1 cellular context compared by ENCODE assay signal in the genomic region with DNA sequence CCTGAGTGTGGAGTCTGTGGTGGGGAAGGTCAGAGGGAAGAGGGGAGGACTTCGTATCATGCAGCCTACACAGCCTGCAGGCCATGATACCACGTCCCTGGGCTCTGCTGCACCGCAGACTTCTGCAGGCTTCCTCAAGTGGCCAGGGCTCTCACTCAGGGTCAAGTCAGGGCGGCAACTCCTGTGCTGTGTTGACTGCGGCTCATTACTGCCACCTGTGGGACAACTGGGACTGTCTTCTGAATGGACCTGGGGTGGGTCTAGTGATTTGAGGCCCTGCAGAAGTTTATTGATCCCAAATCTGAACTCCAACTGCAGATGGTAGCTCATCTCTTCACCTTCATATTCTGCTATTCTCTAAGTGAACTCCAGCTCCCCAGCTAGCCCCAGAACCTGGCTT.
TF ChIP-seq lines count a peak whose summit lies in the region.

No MANE protein-coding gene starts in this region.

TF ChIP-seq in IMR-90, 13 proteins besides CTCF, POLR2A, EP300 and RAD21 (continued from another document):
- TF ChIP-seq, protein P1, sequence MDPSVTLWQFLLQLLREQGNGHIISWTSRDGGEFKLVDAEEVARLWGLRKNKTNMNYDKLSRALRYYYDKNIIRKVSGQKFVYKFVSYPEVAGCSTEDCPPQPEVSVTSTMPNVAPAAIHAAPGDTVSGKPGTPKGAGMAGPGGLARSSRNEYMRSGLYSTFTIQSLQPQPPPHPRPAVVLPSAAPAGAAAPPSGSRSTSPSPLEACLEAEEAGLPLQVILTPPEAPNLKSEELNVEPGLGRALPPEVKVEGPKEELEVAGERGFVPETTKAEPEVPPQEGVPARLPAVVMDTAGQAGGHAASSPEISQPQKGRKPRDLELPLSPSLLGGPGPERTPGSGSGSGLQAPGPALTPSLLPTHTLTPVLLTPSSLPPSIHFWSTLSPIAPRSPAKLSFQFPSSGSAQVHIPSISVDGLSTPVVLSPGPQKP (IDR thresholded peaks at IDR 0.05; ENCODE audit: borderline replicate concordance, low read depth, low read length), result no peak
- TF ChIP-seq CHD1 (IDR thresholded peaks at IDR 0.05; ENCODE audit: low read depth, low read length) (no peak), MXI1 (IDR thresholded peaks at IDR 0.05; ENCODE audit: borderline replicate concordance, low read depth, low read length) (no peak)
- TF ChIP-seq, protein P2, sequence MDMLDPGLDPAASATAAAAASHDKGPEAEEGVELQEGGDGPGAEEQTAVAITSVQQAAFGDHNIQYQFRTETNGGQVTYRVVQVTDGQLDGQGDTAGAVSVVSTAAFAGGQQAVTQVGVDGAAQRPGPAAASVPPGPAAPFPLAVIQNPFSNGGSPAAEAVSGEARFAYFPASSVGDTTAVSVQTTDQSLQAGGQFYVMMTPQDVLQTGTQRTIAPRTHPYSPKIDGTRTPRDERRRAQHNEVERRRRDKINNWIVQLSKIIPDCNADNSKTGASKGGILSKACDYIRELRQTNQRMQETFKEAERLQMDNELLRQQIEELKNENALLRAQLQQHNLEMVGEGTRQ (IDR thresholded peaks at IDR 0.05; ENCODE audit: low read depth, low read length), result no peak
